ENCODE assay signal across 29 cellular contexts in genomic region chr12:49818241-49818640, GRCh38.
"Had no signal": no experiment of that assay in that cellular context is flagged by ENCODE, and none has a peak within 500 bp of the region (broad histone marks: within the 10 kb centered on the region; RNA-seq: fewer than 3 reads in every experiment).

No MANE protein-coding gene starts in this region.

- H3K4me3 ChIP-seq: ascending aorta, cardiac muscle cell, Peyer's patch, SJSA1 had no signal

- H3K27me3 Mint-ChIP-seq: activated CD4-positive, alpha-beta T cell treated with anti-CD3 and anti-CD28 coated beads, Interleukin-2, amount 10 ng/mL, durations not matched to agents 24 days and 14 days; activated naive CD4-positive, alpha-beta T cell treated with anti-CD3 and anti-CD28 coated beads, Interleukin-2, amount 10 ng/mL, durations not matched to agents 7 days and 5 days; activated naive CD8-positive, alpha-beta T cell treated with anti-CD3 and anti-CD28 coated beads, Interleukin-2, amount 10 ng/mL, durations not matched to agents 7 days and 5 days; brain; IgD-negative memory B cell had no signal

- ATAC-seq: SK-N-SH treated with all-trans-retinoic acid at 6 μM for 48 hours, WTC11 had no signal

- H3K36me3 ChIP-seq: cardiac muscle cell, Peyer's patch had no signal

- H3K27me3 ChIP-seq: ascending aorta, cardiac muscle cell, Peyer's patch, SJSA1 had no signal

- H3K9me3 Mint-ChIP-seq: activated CD4-positive, alpha-beta T cell treated with anti-CD3 and anti-CD28 coated beads, Interleukin-2, amount 10 ng/mL, durations not matched to agents 24 days and 14 days; activated naive CD4-positive, alpha-beta T cell treated with anti-CD3 and anti-CD28 coated beads, Interleukin-2, amount 10 ng/mL, durations not matched to agents 7 days and 5 days; activated naive CD8-positive, alpha-beta T cell treated with anti-CD3 and anti-CD28 coated beads, Interleukin-2, amount 10 ng/mL, durations not matched to agents 7 days and 5 days; activated T-helper 2 cell treated with anti-CD3 and anti-CD28 coated beads, Interferon-gamma antibody, Interleukin-2, Interleukin-4, amounts not matched to agents 10 μg/mL and 5 μg/mL and 100 μg/mL, durations not matched to agents 14 hours and 24 hours and 36 hours; IgD-negative memory B cell; T-helper 1 cell treated with Interleukin-12 subunit alpha and Interleukin-12 subunit beta and Interleukin-4 antibody, amounts not matched to agents 30 μg/mL and 1 μg/mL, for 36 hours; WTC11 had no signal

- H3K27ac ChIP-seq: ascending aorta, cardiac muscle cell, Peyer's patch, SJSA1 had no signal

- H3K27ac Mint-ChIP-seq: activated CD4-positive, alpha-beta T cell treated with anti-CD3 and anti-CD28 coated beads, Interleukin-2, amount 10 ng/mL, durations not matched to agents 24 days and 14 days; activated naive CD4-positive, alpha-beta T cell treated with anti-CD3 and anti-CD28 coated beads, Interleukin-2, amount 10 ng/mL, durations not matched to agents 7 days and 5 days; activated naive CD8-positive, alpha-beta T cell treated with anti-CD3 and anti-CD28 coated beads, Interleukin-2, amount 10 ng/mL, durations not matched to agents 7 days and 5 days; activated T-helper 2 cell treated with anti-CD3 and anti-CD28 coated beads, Interferon-gamma antibody, Interleukin-2, Interleukin-4, amounts not matched to agents 10 μg/mL and 5 μg/mL and 100 μg/mL, durations not matched to agents 14 hours and 24 hours and 36 hours; brain; T-helper 1 cell treated with Interleukin-12 subunit alpha and Interleukin-12 subunit beta and Interleukin-4 antibody, amounts not matched to agents 30 μg/mL and 1 μg/mL, for 36 hours; WTC11 had no signal

- DNase-seq: activated CD4-positive, alpha-beta T cell treated with anti-CD3 and anti-CD28 coated beads, Interleukin-2, amount 10 ng/mL, durations not matched to agents 24 days and 14 days; activated CD4-positive, alpha-beta T cell treated with anti-CD3 and anti-CD28 coated beads, Interleukin-2, amount 50 U/mL, for 48 hours; activated CD4-positive, CD25-positive, alpha-beta regulatory T cell treated with anti-CD3 and anti-CD28 coated beads, Interleukin-2, amount 50 U/mL, for 72 hours; activated CD8-positive, alpha-beta memory T cell treated with anti-CD3 and anti-CD28 coated beads for 24 hours; activated gamma-delta T cell treated with Interleukin-2 at 50 U/mL for 16 hours; activated naive CD4-positive, alpha-beta T cell treated with anti-CD3 and anti-CD28 coated beads, Interleukin-2, amount 10 ng/mL, durations not matched to agents 7 days and 5 days; activated naive CD8-positive, alpha-beta T cell treated with anti-CD3 and anti-CD28 coated beads, Interleukin-2, amount 10 ng/mL, durations not matched to agents 7 days and 5 days; activated T-cell treated with anti-CD3 and anti-CD28 coated beads, Interleukin-2, amount 50 U/mL, for 48 hours; amniotic stem cell; KG1; NCI-H1092; NCI-H1417; NCI-H1694; NCI-H2029; NCI-H2107; NCI-H510A treated with DMSO at 0.1 percent for 48 hours; NCI-H69; NK-92 treated with Interleukin-12 subunit alpha and Interleukin-12 subunit beta, amount 100 ng/mL, for 24 hours; Peyer's patch; SHP77 had no signal

- H3K4me3 Mint-ChIP-seq: activated CD4-positive, alpha-beta T cell treated with anti-CD3 and anti-CD28 coated beads, Interleukin-2, amount 10 ng/mL, durations not matched to agents 24 days and 14 days; activated naive CD4-positive, alpha-beta T cell treated with anti-CD3 and anti-CD28 coated beads, Interleukin-2, amount 10 ng/mL, durations not matched to agents 7 days and 5 days; activated naive CD8-positive, alpha-beta T cell treated with anti-CD3 and anti-CD28 coated beads, Interleukin-2, amount 10 ng/mL, durations not matched to agents 7 days and 5 days; brain; IgD-negative memory B cell; T-helper 1 cell treated with Interleukin-12 subunit alpha and Interleukin-12 subunit beta and Interleukin-4 antibody, amounts not matched to agents 30 μg/mL and 1 μg/mL, for 36 hours; WTC11 had no signal

- H3K9me3 ChIP-seq: ascending aorta, Peyer's patch, SJSA1 had no signal
